ENCODE assay signal across 8 cellular contexts in genomic region chr19:19372656-19373416, GRCh38. TPM values are rescaled to one million over a fixed set of nuclear protein-coding genes. Genes with fewer than 3 reads are reported as not detected.
DNase-seq lines count a peak whose midpoint lies in the region; ATAC-seq and TF ChIP-seq lines count a peak whose summit lies in the region.

No MANE protein-coding gene starts in this region.

- intact Hi-C loops in transverse colon (cut with DNase I; ENCODE audit: low total_unique reads) = no loop called here

- TF ChIP-seq POLR2A in transverse colon (IDR thresholded peaks at IDR 0.05) = peak; percentile 75

- no peaks in the 10 kb centered on the region for H3F3A ChIP-seq in OCI-LY1 (ENCODE audit: insufficient read depth, low read length)

- H3K36me3 ChIP-seq in OCI-LY1 (ENCODE audit: insufficient read depth, low read length) (no peaks in the 10 kb centered on the region), transverse colon (no peaks in the 10 kb centered on the region)

- WGBS in transverse colon (ENCODE audit: low coverage in 1 of 2), 2 donors = 29% methylated on average over 8 of the region's 8 CpGs; no CpG with 5 or more reads in 1 of the 2 donors

- DNase-seq in amniotic epithelial cell (ENCODE audit: low read depth) (peak; percentile 18), left kidney (ENCODE audit: low read depth, low spot score) (peak; percentile 44), transverse colon (peak; percentile 86)

- no peaks in the 10 kb centered on the region for H3K79me2 ChIP-seq in OCI-LY1 (ENCODE audit: insufficient read depth, low read length)

- no peaks in the 10 kb centered on the region for H3K27me3 ChIP-seq in OCI-LY1 (ENCODE audit: insufficient read depth, low read length)
- H3K27me3 ChIP-seq in transverse colon = no peaks in the 10 kb centered on the region

- H4K20me1 ChIP-seq in OCI-LY1 (ENCODE audit: insufficient read depth, low read length) = no peaks in the 10 kb centered on the region

- no peaks in the 10 kb centered on the region for H3K9me2 ChIP-seq in OCI-LY1 (ENCODE audit: low read depth, low read length)

- TF ChIP-seq CTCF in 22Rv1 (IDR thresholded peaks at IDR 0.05) (no peak), OCI-LY1 (IDR thresholded peaks at IDR 0.05; ENCODE audit: low read length) (no peak), transverse colon (IDR thresholded peaks at IDR 0.05) (no peak)

- no peak for TF ChIP-seq EP300 in transverse colon (IDR thresholded peaks at IDR 0.05; ENCODE audit: low read depth)

- H2AFZ ChIP-seq in OCI-LY1 (ENCODE audit: low read length) = peak overlapping the region; percentile 80

- H3K4me3 ChIP-seq in OCI-LY1 (ENCODE audit: low read depth, low read length, poor library complexity, severe bottlenecking) (peak overlapping the region; percentile 39), transverse colon (no peak overlapping the region)

- ATAC-seq in GM18498 (IDR thresholded peaks at IDR 0.05; ENCODE audit: unreplicated experiment) (peak; percentile 88), HG02885 (IDR thresholded peaks at IDR 0.05; ENCODE audit: poor library complexity, unreplicated experiment) (peak; percentile 92), GM18519 (IDR thresholded peaks at IDR 0.05; ENCODE audit: low FRiP score, unreplicated experiment) (no peak)

- no peaks in the 10 kb centered on the region for H3K9me3 ChIP-seq in OCI-LY1 (ENCODE audit: low read length)
- H3K9me3 ChIP-seq in transverse colon = no peaks in the 10 kb centered on the region

- H3K4me1 ChIP-seq in OCI-LY1 (ENCODE audit: insufficient read depth, low read length, severe bottlenecking) (peaks cover 23% of the 10 kb centered on the region), transverse colon (peaks cover 13 to 46% (median 22%) of the 10 kb centered on the region in 4 donors)

- H3K27ac ChIP-seq in 22Rv1 (peak overlapping the region; percentile 86), OCI-LY1 (ENCODE audit: low read depth, low read length, poor library complexity, severe bottlenecking) (peak overlapping the region; percentile 73), transverse colon (peak overlapping the region; percentile 80 to 88 (median 84))

- in situ Hi-C loops in transverse colon (cut with MboI; ENCODE audit: low pct_ligation_motif_present in 1 of 4, low pct_unique_long_range_greater_than_20kb in 1 of 4, low sequenced_read_pairs in 3 of 4) = loop anchor here in 3 of 4 donors (5.0 to 25.0 kb wide), 2 partner anchors 114 to 119 kb away; no protein-coding TSS in a partner anchor

- peak overlapping the region; percentile 64 for H3K4me2 ChIP-seq in OCI-LY1 (ENCODE audit: low read length)

- H3K9ac ChIP-seq in OCI-LY1 (ENCODE audit: low read length) = peak overlapping the region; percentile 44; the same call in 1 of the 2 replicates

RNA-seq across cellular contexts. Expression of gene GATAD2A, which starts 32.6 kb away (rescaled TPM):
- total RNA-seq in transverse colon = 100 to 1,000 TPM in 1 of 4 donors, 10 to 100 TPM in 3; 45.6 to 102 (median 65.7) TPM

RNA-seq across cellular contexts. Expression of gene MAU2, which starts 52.2 kb away (rescaled TPM):
- total RNA-seq in transverse colon = 100 to 1,000 TPM in 1 of 4 donors, 10 to 100 TPM in 3; 59.1 to 214 (median 79.2) TPM

RNA-seq across cellular contexts. Expression of gene SUGP1, which starts 52.5 kb away (rescaled TPM):
- total RNA-seq in transverse colon = 100 to 1,000 TPM in 1 of 4 donors, 10 to 100 TPM in 3; 31.1 to 118 (median 66.5) TPM

Comparison
In these comparisons a context has a peak if more than half of its experiments do, and no peak if none do; other contexts are left out.
1. DNase-seq: peak in every context shown above with its lines; median percentile 86 in transverse colon; 44 in left kidney; 18 in amniotic epithelial cell.